ENCODE assay signal across 13 cellular contexts in the genomic region with DNA sequence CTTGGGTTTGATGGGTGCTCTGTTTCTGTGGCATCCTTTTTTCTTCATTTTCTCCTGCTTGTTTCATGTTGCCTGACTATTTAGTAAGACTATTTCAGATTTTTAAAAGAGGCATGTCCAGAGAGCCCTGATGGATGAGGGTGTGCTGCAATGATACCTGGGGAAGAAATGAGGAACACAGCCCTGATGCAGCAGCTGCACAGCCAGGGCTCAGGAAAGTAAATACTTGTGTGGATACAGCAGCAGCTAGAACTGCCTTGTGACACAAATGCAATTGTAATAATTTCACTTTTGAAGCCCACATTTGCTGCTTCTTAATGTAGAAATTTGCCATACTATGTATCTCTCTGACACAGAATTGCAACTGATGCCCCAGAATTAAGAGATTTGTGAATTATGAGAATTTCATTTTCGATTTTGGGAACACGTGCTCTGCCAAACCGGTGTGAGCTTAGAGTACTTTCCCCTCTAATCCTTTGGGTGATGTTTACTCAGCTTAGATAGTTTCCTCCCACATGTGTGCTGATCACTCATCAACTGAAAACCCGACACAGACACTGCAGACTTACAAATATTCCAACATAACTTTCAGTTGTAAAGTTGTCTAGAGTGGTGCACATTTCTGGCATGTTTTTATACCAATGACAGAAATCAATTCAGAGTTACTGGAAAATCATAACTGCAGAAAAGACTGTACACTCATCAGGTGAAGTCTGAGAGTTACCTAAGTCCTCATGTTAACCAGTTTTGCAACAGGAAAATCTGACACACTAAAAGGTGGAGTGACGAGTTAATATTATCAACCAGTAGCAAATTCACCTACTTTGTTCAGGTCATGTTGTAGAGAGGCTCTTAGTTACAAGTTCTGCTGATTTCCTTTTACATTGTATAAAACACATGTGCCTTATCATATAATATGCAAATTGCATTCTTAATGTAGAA.
DNase-seq lines count a peak whose midpoint lies in the region; ATAC-seq and TF ChIP-seq lines count a peak whose summit lies in the region.
"Had no signal": no experiment of that assay in that cellular context is flagged by ENCODE, and none has a peak within 500 bp of the region (broad histone marks: within the 10 kb centered on the region; RNA-seq: fewer than 3 reads in every experiment).

No MANE protein-coding gene starts in this region.

- no peak overlapping the region for H3K27ac Mint-ChIP-seq in activated naive CD8-positive, alpha-beta T cell treated with anti-CD3 and anti-CD28 coated beads for 36 hours
- H3K27ac Mint-ChIP-seq in activated T-helper 1 cell treated with anti-CD3 and anti-CD28 coated beads, Interleukin-12 subunit alpha, Interleukin-12 subunit beta, Interleukin-2, Interleukin-4 antibody, amounts not matched to agents 30 ng/mL and 10 ng/mL and 1 ng/mL, durations not matched to agents 14 hours and 24 hours and 36 hours = no peak overlapping the region
- H3K27ac Mint-ChIP-seq: activated CD8-positive, alpha-beta T cell treated with anti-CD3 and anti-CD28 coated beads, Interleukin-2, amount 10 ng/mL, durations not matched to agents 7 days and 5 days; endodermal cell had no signal

- intact Hi-C loops in activated T-helper 1 cell treated with anti-CD3 and anti-CD28 coated beads, Interleukin-12 subunit alpha, Interleukin-12 subunit beta, Interleukin-2, Interleukin-4 antibody, amounts not matched to agents 30 ng/mL and 10 ng/mL and 1 ng/mL, durations not matched to agents 14 hours and 24 hours and 36 hours (cut with micrococcal nuclease) = no loop called here
- intact Hi-C loops in uterus (cut with DNase I; ENCODE audit: low total_unique reads) = no loop called here

- ATAC-seq in GM21576 (IDR thresholded peaks at IDR 0.05; ENCODE audit: unreplicated experiment) = peak; percentile 85
- peak; percentile 90 for ATAC-seq in HG03565 (IDR thresholded peaks at IDR 0.05; ENCODE audit: unreplicated experiment)
- ATAC-seq: activated CD8-positive, alpha-beta T cell treated with anti-CD3 and anti-CD28 coated beads, Interleukin-2, amount 10 ng/mL, durations not matched to agents 7 days and 5 days had no signal

- TF ChIP-seq CTCF in GM12865 (IDR thresholded peaks at IDR 0.05; ENCODE audit: insufficient read depth, low read depth, low read length, missing control alignments) (no peak), uterus (IDR thresholded peaks at IDR 0.05) (no peak)

- no peak for TF ChIP-seq POLR2A in uterus (IDR thresholded peaks at IDR 0.05)

- no peaks in the 10 kb centered on the region for H3K27me3 Mint-ChIP-seq in activated naive CD8-positive, alpha-beta T cell treated with anti-CD3 and anti-CD28 coated beads for 36 hours
- no peaks in the 10 kb centered on the region for H3K27me3 Mint-ChIP-seq in activated T-helper 1 cell treated with anti-CD3 and anti-CD28 coated beads, Interleukin-12 subunit alpha, Interleukin-12 subunit beta, Interleukin-2, Interleukin-4 antibody, amounts not matched to agents 30 ng/mL and 10 ng/mL and 1 ng/mL, durations not matched to agents 14 hours and 24 hours and 36 hours (ENCODE audit: insufficient read depth)

- H3K27ac ChIP-seq in SJCRH30 (peak overlapping the region; percentile 57), uterus (no peak overlapping the region)
- H3K27ac ChIP-seq: testis had no signal

- H3K27me3 ChIP-seq in SJCRH30 = no peaks in the 10 kb centered on the region
- no peaks in the 10 kb centered on the region for H3K27me3 ChIP-seq in uterus
- H3K27me3 ChIP-seq: testis had no signal

- H3K9me3 ChIP-seq in SJCRH30 (replicated peaks) = no peaks in the 10 kb centered on the region
- H3K9me3 ChIP-seq in uterus = no peaks in the 10 kb centered on the region
- H3K9me3 ChIP-seq: testis had no signal

- no peaks in the 10 kb centered on the region for H3K36me3 Mint-ChIP-seq in activated naive CD8-positive, alpha-beta T cell treated with anti-CD3 and anti-CD28 coated beads for 36 hours
- H3K36me3 Mint-ChIP-seq in activated T-helper 1 cell treated with anti-CD3 and anti-CD28 coated beads, Interleukin-12 subunit alpha, Interleukin-12 subunit beta, Interleukin-2, Interleukin-4 antibody, amounts not matched to agents 30 ng/mL and 10 ng/mL and 1 ng/mL, durations not matched to agents 14 hours and 24 hours and 36 hours (ENCODE audit: low read depth) = no peaks in the 10 kb centered on the region

- H3K4me3 ChIP-seq in GM12865 (ENCODE audit: low read depth, low read length) (no peak overlapping the region), SJCRH30 (peak overlapping the region; percentile 50), uterus (no peak overlapping the region)
- H3K4me3 ChIP-seq: testis had no signal

- H3K4me1 Mint-ChIP-seq in activated naive CD8-positive, alpha-beta T cell treated with anti-CD3 and anti-CD28 coated beads for 36 hours = peaks cover 2% of the 10 kb centered on the region
- no peaks in the 10 kb centered on the region for H3K4me1 Mint-ChIP-seq in activated T-helper 1 cell treated with anti-CD3 and anti-CD28 coated beads, Interleukin-12 subunit alpha, Interleukin-12 subunit beta, Interleukin-2, Interleukin-4 antibody, amounts not matched to agents 30 ng/mL and 10 ng/mL and 1 ng/mL, durations not matched to agents 14 hours and 24 hours and 36 hours (ENCODE audit: low read depth)

- peaks cover 1% of the 10 kb centered on the region for H3K9me3 Mint-ChIP-seq in activated naive CD8-positive, alpha-beta T cell treated with anti-CD3 and anti-CD28 coated beads for 36 hours
- H3K9me3 Mint-ChIP-seq in activated T-helper 1 cell treated with anti-CD3 and anti-CD28 coated beads, Interleukin-12 subunit alpha, Interleukin-12 subunit beta, Interleukin-2, Interleukin-4 antibody, amounts not matched to agents 30 ng/mL and 10 ng/mL and 1 ng/mL, durations not matched to agents 14 hours and 24 hours and 36 hours = peaks cover 8% of the 10 kb centered on the region
- H3K9me3 Mint-ChIP-seq: endodermal cell had no signal

- H3K4me1 ChIP-seq in SJCRH30 (peaks cover 7% of the 10 kb centered on the region; the same call in 1 of the 2 replicates), uterus (no peaks in the 10 kb centered on the region)
- H3K4me1 ChIP-seq: testis had no signal

- H3K36me3 ChIP-seq in SJCRH30 = no peaks in the 10 kb centered on the region
- H3K36me3 ChIP-seq in uterus = no peaks in the 10 kb centered on the region

- peak; percentile 3 for DNase-seq in GM12865 (ENCODE audit: low read depth)
- DNase-seq in SJCRH30 = peak; percentile 13 to 54
- DNase-seq in activated naive CD8-positive, alpha-beta T cell treated with anti-CD3 and anti-CD28 coated beads for 36 hours = no peak
- DNase-seq in stimulated activated CD4-positive, alpha-beta T cell treated with anti-CD3 and anti-CD28 coated beads, Interleukin-4, amount 100 ng/mL, for 4 hours = no peak
- no peak for DNase-seq in activated T-helper 1 cell treated with anti-CD3 and anti-CD28 coated beads, Interleukin-12 subunit alpha, Interleukin-12 subunit beta, Interleukin-2, Interleukin-4 antibody, amounts not matched to agents 30 ng/mL and 10 ng/mL and 1 ng/mL, durations not matched to agents 14 hours and 24 hours and 36 hours (ENCODE audit: low spot score)
- DNase-seq in uterus = no peak
- DNase-seq: activated CD8-positive, alpha-beta T cell treated with anti-CD3 and anti-CD28 coated beads, Interleukin-2, amount 10 ng/mL, durations not matched to agents 7 days and 5 days; C1 segment of cervical spinal cord; endodermal cell; stimulated activated CD4-positive, alpha-beta T cell treated with anti-CD3 and anti-CD28 coated beads, Interleukin-2, amount 100 ng/mL, for 48 hours; testis had no signal

- H3K4me3 Mint-ChIP-seq in activated naive CD8-positive, alpha-beta T cell treated with anti-CD3 and anti-CD28 coated beads for 36 hours = no peak overlapping the region
- no peak overlapping the region for H3K4me3 Mint-ChIP-seq in activated T-helper 1 cell treated with anti-CD3 and anti-CD28 coated beads, Interleukin-12 subunit alpha, Interleukin-12 subunit beta, Interleukin-2, Interleukin-4 antibody, amounts not matched to agents 30 ng/mL and 10 ng/mL and 1 ng/mL, durations not matched to agents 14 hours and 24 hours and 36 hours
- H3K4me3 Mint-ChIP-seq: activated CD8-positive, alpha-beta T cell treated with anti-CD3 and anti-CD28 coated beads, Interleukin-2, amount 10 ng/mL, durations not matched to agents 7 days and 5 days; endodermal cell had no signal

Comparison
In these comparisons a context has a peak if more than half of its experiments do, and no peak if none do; other contexts are left out.
1. DNase-seq: peak in GM12865 (single experiment) and SJCRH30 (2 of 2); none in activated naive CD8-positive, alpha-beta T cell treated with anti-CD3 and anti-CD28 coated beads for 36 hours (single experiment), stimulated activated CD4-positive, alpha-beta T cell treated with anti-CD3 and anti-CD28 coated beads, Interleukin-4, amount 100 ng/mL, for 4 hours (0 of 2), activated T-helper 1 cell treated with anti-CD3 and anti-CD28 coated beads, Interleukin-12 subunit alpha, Interleukin-12 subunit beta, Interleukin-2, Interleukin-4 antibody, amounts not matched to agents 30 ng/mL and 10 ng/mL and 1 ng/mL, durations not matched to agents 14 hours and 24 hours and 36 hours (single experiment) and uterus (0 of 2).